25 cellular contexts compared by ENCODE assay signal in genomic region chr11:16749092-16749491, GRCh38. TPM values are rescaled to one million over a fixed set of nuclear protein-coding genes. Genes with fewer than 3 reads are reported as not detected.
DNase-seq lines count a peak whose midpoint lies in the region; ATAC-seq, FAIRE-seq and TF ChIP-seq lines count a peak whose summit lies in the region.
"Had no signal": no experiment of that assay in that cellular context is flagged by ENCODE, and none has a peak within 500 bp of the region (broad histone marks: within the 10 kb centered on the region; RNA-seq: fewer than 3 reads in every experiment).

No MANE protein-coding gene starts in this region.

- H2AK5ac ChIP-seq in IMR-90 (ENCODE audit: low read depth, low read length): no peak overlapping the region

- no peak for TF ChIP-seq RAD21 in IMR-90 (IDR thresholded peaks at IDR 0.05; ENCODE audit: low read length)
- TF ChIP-seq RAD21 in K562 (CRISPR knock-in tag; conservative IDR thresholded peaks at IDR 0.05 in 1 of 2, IDR thresholded peaks at IDR 0.05 in 1 of 2): no peak

- peaks cover 70% of the 10 kb centered on the region for H3K36me3 Mint-ChIP-seq in activated CD8-positive, alpha-beta T cell treated with anti-CD3 and anti-CD28 coated beads for 36 hours (ENCODE audit: low read depth)
- H3K36me3 Mint-ChIP-seq in activated CD8-positive, alpha-beta T cell treated with anti-CD3 and anti-CD28 coated beads, Interleukin-2, amount 10 ng/mL, durations not matched to agents 7 days and 5 days (ENCODE audit: low read depth): peaks cover 76% of the 10 kb centered on the region
- peaks cover 62% of the 10 kb centered on the region for H3K36me3 Mint-ChIP-seq in CD4-positive, CD25-positive, alpha-beta regulatory T cell
- peaks cover 40% of the 10 kb centered on the region for H3K36me3 Mint-ChIP-seq in stimulated activated memory B cell treated with anti-CD40 and anti-IgM and Interleukin-4, amounts not matched to agents 10 μg/mL and 1 μg/mL and 100 μg/mL, for 72 hours

- H3K9me3 Mint-ChIP-seq in activated CD8-positive, alpha-beta T cell treated with anti-CD3 and anti-CD28 coated beads for 36 hours: no peaks in the 10 kb centered on the region
- H3K9me3 Mint-ChIP-seq in activated CD8-positive, alpha-beta T cell treated with anti-CD3 and anti-CD28 coated beads, Interleukin-2, amount 10 ng/mL, durations not matched to agents 7 days and 5 days (ENCODE audit: insufficient read depth): no peaks in the 10 kb centered on the region
- peaks cover 0 to 1% (median 0%) of the 10 kb centered on the region in 7 donors for H3K9me3 Mint-ChIP-seq in CD4-positive, CD25-positive, alpha-beta regulatory T cell
- no peaks in the 10 kb centered on the region for H3K9me3 Mint-ChIP-seq in stimulated activated memory B cell treated with anti-CD40 and anti-IgM and Interleukin-4, amounts not matched to agents 10 μg/mL and 1 μg/mL and 100 μg/mL, for 72 hours
- H3K9me3 Mint-ChIP-seq: CD8-positive, alpha-beta memory T cell; IgD-negative memory B cell had no signal

- no peak overlapping the region for H2BK15ac ChIP-seq in IMR-90 (ENCODE audit: low read depth, low read length)

- H3K56ac ChIP-seq in IMR-90 (ENCODE audit: extremely low read depth, insufficient read depth, low read length): no peak overlapping the region

- H2AK9ac ChIP-seq in IMR-90 (replicated peaks; ENCODE audit: low read depth, low read length, poor library complexity): no peak overlapping the region

- no peak overlapping the region for H2BK20ac ChIP-seq in IMR-90 (ENCODE audit: low read depth, low read length)

- no peak overlapping the region for H3K4ac ChIP-seq in IMR-90 (ENCODE audit: low read depth, low read length)

- no peaks in the 10 kb centered on the region for H3K27me3 Mint-ChIP-seq in activated CD8-positive, alpha-beta T cell treated with anti-CD3 and anti-CD28 coated beads for 36 hours
- no peaks in the 10 kb centered on the region for H3K27me3 Mint-ChIP-seq in activated CD8-positive, alpha-beta T cell treated with anti-CD3 and anti-CD28 coated beads, Interleukin-2, amount 10 ng/mL, durations not matched to agents 7 days and 5 days (ENCODE audit: low read depth)
- H3K27me3 Mint-ChIP-seq in CD4-positive, CD25-positive, alpha-beta regulatory T cell: no peaks in the 10 kb centered on the region
- no peaks in the 10 kb centered on the region for H3K27me3 Mint-ChIP-seq in stimulated activated memory B cell treated with anti-CD40 and anti-IgM and Interleukin-4, amounts not matched to agents 10 μg/mL and 1 μg/mL and 100 μg/mL, for 72 hours
- H3K27me3 Mint-ChIP-seq: CD8-positive, alpha-beta memory T cell; IgD-negative memory B cell had no signal

- H3K18ac ChIP-seq in IMR-90 (ENCODE audit: low read depth, low read length): no peak overlapping the region

- dilution Hi-C loops in IMR-90 (cut with HindIII; ENCODE audit: low sequenced_read_pairs, unreplicated experiment): no loop called here

- no peak overlapping the region for H3K23ac ChIP-seq in IMR-90 (ENCODE audit: low read depth, low read length)

- no peak overlapping the region for H3K4me3 Mint-ChIP-seq in activated CD8-positive, alpha-beta T cell treated with anti-CD3 and anti-CD28 coated beads for 36 hours
- H3K4me3 Mint-ChIP-seq in activated CD8-positive, alpha-beta T cell treated with anti-CD3 and anti-CD28 coated beads, Interleukin-2, amount 10 ng/mL, durations not matched to agents 7 days and 5 days: no peak overlapping the region
- no peak overlapping the region for H3K4me3 Mint-ChIP-seq in CD4-positive, CD25-positive, alpha-beta regulatory T cell
- no peak overlapping the region for H3K4me3 Mint-ChIP-seq in stimulated activated memory B cell treated with anti-CD40 and anti-IgM and Interleukin-4, amounts not matched to agents 10 μg/mL and 1 μg/mL and 100 μg/mL, for 72 hours
- H3K4me3 Mint-ChIP-seq: CD8-positive, alpha-beta memory T cell; IgD-negative memory B cell had no signal

- H3K4me1 ChIP-seq in CD4-positive, CD25-positive, alpha-beta regulatory T cell (ENCODE audit: control insufficient read depth, insufficient read depth, low read length, poor library complexity, severe bottlenecking): peaks cover 14% of the 10 kb centered on the region
- H3K4me1 ChIP-seq in IMR-90 (ENCODE audit: control insufficient read depth, insufficient read depth, low read length) (no peaks in the 10 kb centered on the region), K562 (replicated peaks in 1 of 2; ENCODE audit: control insufficient read depth in 2 of 2, insufficient read depth in 2 of 2, low read length in 2 of 2) (no peaks in the 10 kb centered on the region; a peak in 1 of 5 replicates), heart right ventricle (peaks cover 0 to 39% (median 28%) of the 10 kb centered on the region in 9 donors)
- H3K4me1 ChIP-seq: SJSA1 had no signal

- H2BK5ac ChIP-seq in IMR-90 (ENCODE audit: low read depth, low read length, poor library complexity, severe bottlenecking): no peak overlapping the region

- H2AFZ ChIP-seq in IMR-90 (replicated peaks; ENCODE audit: low read length, poor library complexity) (no peak overlapping the region), K562 (ENCODE audit: low read depth, low read length) (no peak overlapping the region)
- H2AFZ ChIP-seq: PC-9 had no signal

- H2BK120ac ChIP-seq in IMR-90 (ENCODE audit: low read depth, low read length): no peak overlapping the region

- in situ Hi-C loops in IMR-90 (cut with MboI; ENCODE audit: low sequenced_read_pairs) (no loop called here), K562 (cut with MboI) (no loop called here)

- peak overlapping the region; percentile 71 for H3K27ac Mint-ChIP-seq in activated CD8-positive, alpha-beta T cell treated with anti-CD3 and anti-CD28 coated beads for 36 hours
- H3K27ac Mint-ChIP-seq in activated CD8-positive, alpha-beta T cell treated with anti-CD3 and anti-CD28 coated beads, Interleukin-2, amount 10 ng/mL, durations not matched to agents 7 days and 5 days: no peak overlapping the region
- H3K27ac Mint-ChIP-seq in CD4-positive, CD25-positive, alpha-beta regulatory T cell: peak overlapping the region in 1 of 3 donors; percentile 49
- no peak overlapping the region for H3K27ac Mint-ChIP-seq in stimulated activated memory B cell treated with anti-CD40 and anti-IgM and Interleukin-4, amounts not matched to agents 10 μg/mL and 1 μg/mL and 100 μg/mL, for 72 hours
- H3K27ac Mint-ChIP-seq: IgD-negative memory B cell had no signal

- H3K36me3 ChIP-seq in CD4-positive, CD25-positive, alpha-beta regulatory T cell (ENCODE audit: control insufficient read depth, insufficient read depth, low read length): peaks cover 98% of the 10 kb centered on the region
- H3K36me3 ChIP-seq in IMR-90 (ENCODE audit: control insufficient read depth, insufficient read depth, low read length) (peaks cover 54% of the 10 kb centered on the region), K562 (ENCODE audit: control insufficient read depth, insufficient read depth, low read length) (peaks cover 99% of the 10 kb centered on the region), heart right ventricle (peaks cover 0 to 100% (median 55%) of the 10 kb centered on the region in 9 donors)

- TF ChIP-seq CTCF in activated CD8-positive, alpha-beta T cell treated with anti-CD3 and anti-CD28 coated beads for 36 hours (IDR thresholded peaks at IDR 0.05): no peak
- TF ChIP-seq CTCF in IMR-90 (conservative IDR thresholded peaks at IDR 0.05; ENCODE audit: low read depth, low read length) (no peak), K562 (IDR thresholded peaks at IDR 0.05 in 2 of 3, conservative IDR thresholded peaks at IDR 0.05 in 1 of 3; ENCODE audit: insufficient read depth in 2 of 3, low read depth in 1 of 3, low read length in 3 of 3) (no peak), heart right ventricle (IDR thresholded peaks at IDR 0.05) (no peak)

- no peak for DNase-seq in activated CD8-positive, alpha-beta T cell treated with anti-CD3 and anti-CD28 coated beads for 36 hours
- DNase-seq in activated CD8-positive, alpha-beta T cell treated with anti-CD3 and anti-CD28 coated beads, Interleukin-2, amount 10 ng/mL, durations not matched to agents 7 days and 5 days: no peak
- no peak for DNase-seq in CD4-positive, CD25-positive, alpha-beta regulatory T cell
- DNase-seq in IMR-90 (no peak), K562 (ENCODE audit: extremely low read depth in 1 of 4, low spot score in 3 of 4) (no peak), heart right ventricle (no peak)
- DNase-seq: AML-193; CD8-positive, alpha-beta memory T cell; DMS79 treated with DMSO at 0.1 percent for 48 hours; NCI-H1092; NCI-H1417 treated with DMSO at 0.1 percent for 48 hours; NCI-H1694 treated with DMSO at 0.1 percent for 48 hours; NCI-H2081; NCI-H2227 treated with DMSO at 0.1 percent for 48 hours; NCI-H526 treated with DMSO at 0.1 percent for 48 hours; PC-9 had no signal

- H4K20me1 ChIP-seq in IMR-90 (ENCODE audit: insufficient read depth, low read length): peaks cover 4% of the 10 kb centered on the region; the same call in 1 of the 2 replicates
- peaks cover 3% of the 10 kb centered on the region; the same call in 1 of the 2 replicates for H4K20me1 ChIP-seq in K562 (replicated peaks; ENCODE audit: control insufficient read depth, insufficient read depth, low read length)

- H3K9ac ChIP-seq in IMR-90 (ENCODE audit: low read depth, low read length): no peak overlapping the region
- H3K9ac ChIP-seq in K562 (ENCODE audit: insufficient read depth in 1 of 2, low read depth in 2 of 2, low read length in 2 of 2): no peak overlapping the region
- H3K9ac ChIP-seq: BLaER1 treated with 17β-estradiol and CSF1 and Interleukin-3, amounts not matched to agents 10 nM and 100 nM had no signal

- peaks cover 27 to 39% of the 10 kb centered on the region in 2 experiments for H3K79me1 ChIP-seq in IMR-90 (ENCODE audit: low read depth in 1 of 2, low read length in 2 of 2)

- no peak overlapping the region for H4K8ac ChIP-seq in IMR-90 (ENCODE audit: low read depth in 2 of 2, low read length in 2 of 2)

- CTCF ChIA-PET in activated CD8-positive, alpha-beta T cell treated with anti-CD3 and anti-CD28 coated beads for 36 hours (lab: Charles Lee): interaction anchor here (0.6 to 1.3 kb wide), 3 partner anchors 12 to 605 kb away, joined by 3 read pairs; no protein-coding TSS in a partner anchor
- CTCF ChIA-PET in activated CD8-positive, alpha-beta T cell treated with anti-CD3 and anti-CD28 coated beads, Interleukin-2, amount 10 ng/mL, durations not matched to agents 7 days and 5 days (lab: Charles Lee): interaction anchor here (1.8 to 2.2 kb wide), 2 partner anchors 11 to 37 kb away, joined by 6 to 21 read pairs; partner anchors contain the start of gene C11orf58
- CTCF ChIA-PET in IMR-90 (lab: Yijun Ruan, JAX) (no interaction called here), K562 (lab: Yijun Ruan, JAX; ENCODE audit: low intra/inter-chr PET ratio) (no interaction called here)

- intact Hi-C loops in activated CD8-positive, alpha-beta T cell treated with anti-CD3 and anti-CD28 coated beads for 36 hours (cut with micrococcal nuclease): no loop called here
- intact Hi-C loops in IMR-90 (cut with micrococcal nuclease) (no loop called here), K562 (cut with micrococcal nuclease) (no loop called here), heart right ventricle (cut with DNase I) (no loop called here)

- no peak overlapping the region for H3K4me3 ChIP-seq in CD4-positive, CD25-positive, alpha-beta regulatory T cell (ENCODE audit: low read depth, low read length)
- no peak overlapping the region for H3K4me3 ChIP-seq in IMR-90 (ENCODE audit: insufficient read depth, low read depth, low read length)
- H3K4me3 ChIP-seq in K562: no peak overlapping the region
- H3K4me3 ChIP-seq in heart right ventricle: no peak overlapping the region
- H3K4me3 ChIP-seq: BLaER1 treated with 17β-estradiol and CSF1 and Interleukin-3, amounts not matched to agents 10 nM and 100 nM; PC-9; SJSA1 had no signal

- H3K9me1 ChIP-seq in IMR-90 (ENCODE audit: insufficient read depth, low read length) (no peaks in the 10 kb centered on the region), K562 (ENCODE audit: control insufficient read depth, insufficient read depth, low read length) (no peaks in the 10 kb centered on the region)

- no peaks in the 10 kb centered on the region for H3K27me3 ChIP-seq in CD4-positive, CD25-positive, alpha-beta regulatory T cell (ENCODE audit: control insufficient read depth, insufficient read depth, low read length)
- H3K27me3 ChIP-seq in IMR-90 (ENCODE audit: control insufficient read depth, insufficient read depth, low read length) (no peaks in the 10 kb centered on the region), K562 (ENCODE audit: control insufficient read depth in 2 of 2, insufficient read depth in 2 of 2, low read length in 2 of 2) (no peaks in the 10 kb centered on the region), heart right ventricle (no peaks in the 10 kb centered on the region)
- H3K27me3 ChIP-seq: BLaER1 treated with 17β-estradiol and CSF1 and Interleukin-3, amounts not matched to agents 10 nM and 100 nM; SJSA1 had no signal

- H3K4me1 Mint-ChIP-seq in activated CD8-positive, alpha-beta T cell treated with anti-CD3 and anti-CD28 coated beads for 36 hours (ENCODE audit: low read depth): peaks cover 50% of the 10 kb centered on the region
- peaks cover 9% of the 10 kb centered on the region for H3K4me1 Mint-ChIP-seq in activated CD8-positive, alpha-beta T cell treated with anti-CD3 and anti-CD28 coated beads, Interleukin-2, amount 10 ng/mL, durations not matched to agents 7 days and 5 days (ENCODE audit: low read depth)
- peaks cover 29 to 56% (median 42%) of the 10 kb centered on the region in 4 donors for H3K4me1 Mint-ChIP-seq in CD4-positive, CD25-positive, alpha-beta regulatory T cell
- peaks cover 20% of the 10 kb centered on the region for H3K4me1 Mint-ChIP-seq in stimulated activated memory B cell treated with anti-CD40 and anti-IgM and Interleukin-4, amounts not matched to agents 10 μg/mL and 1 μg/mL and 100 μg/mL, for 72 hours

- no peak overlapping the region for H4K5ac ChIP-seq in IMR-90 (ENCODE audit: low read depth, low read length)

- H3K79me2 ChIP-seq in K562 (ENCODE audit: control insufficient read depth, insufficient read depth, low read length): peaks cover 31% of the 10 kb centered on the region

- no peak overlapping the region for H4K91ac ChIP-seq in IMR-90 (ENCODE audit: insufficient read depth, low read depth, low read length)

- TF ChIP-seq EP300 in K562 (IDR thresholded peaks at IDR 0.05; ENCODE audit: low read length): no peak

- POLR2A ChIA-PET in activated CD8-positive, alpha-beta T cell treated with anti-CD3 and anti-CD28 coated beads for 36 hours (lab: Charles Lee): interaction anchor here (2.3 to 3.3 kb wide), 2 partner anchors 8 to 11 kb away, joined by 15 to 22 read pairs; partner anchors contain the start of gene C11orf58
- POLR2A ChIA-PET in activated CD8-positive, alpha-beta T cell treated with anti-CD3 and anti-CD28 coated beads, Interleukin-2, amount 10 ng/mL, durations not matched to agents 7 days and 5 days (lab: Charles Lee): interaction anchor here (0.6 to 5.4 kb wide), 3 partner anchors 11 to 1775 kb away, joined by 3 to 39 read pairs (median 3); partner anchors contain the start of gene C11orf58
- POLR2A ChIA-PET in IMR-90 (lab: Charles Lee; ENCODE audit: unreplicated experiment) (no interaction called here), K562 (lab: Yijun Ruan, JAX) (interaction anchor here (1.3 to 3.7 kb wide), 2 partner anchors 9 to 14 kb away, joined by 4 to 27 read pairs; partner anchors contain the start of gene C11orf58)

- ATAC-seq in activated CD8-positive, alpha-beta T cell treated with anti-CD3 and anti-CD28 coated beads for 36 hours: no peak
- no peak for ATAC-seq in activated CD8-positive, alpha-beta T cell treated with anti-CD3 and anti-CD28 coated beads, Interleukin-2, amount 10 ng/mL, durations not matched to agents 7 days and 5 days
- ATAC-seq in CD4-positive, CD25-positive, alpha-beta regulatory T cell (ENCODE audit: low read depth in 2 of 2): no peak
- no peak for ATAC-seq in IMR-90 (ENCODE audit: low read depth)
- ATAC-seq in K562: no peak
- ATAC-seq in stimulated activated memory B cell treated with anti-CD40 and anti-IgM and Interleukin-4, amounts not matched to agents 10 μg/mL and 1 μg/mL and 100 μg/mL, for 72 hours: no peak
- no peak for ATAC-seq in heart right ventricle
- ATAC-seq: HCT116, Right ventricle myocardium inferior had no signal

- 100% methylated on average over 1 of the region's 1 CpG; no CpG with 5 or more reads in 1 of the 2 experiments for WGBS in IMR-90 (ENCODE audit: extremely low coverage in 2 of 2, insufficient read length in 1 of 2), 2 experiments
- WGBS in K562 (ENCODE audit: insufficient coverage, low coverage, missing lambda C conversion rate): 94% methylated on average over 1 of the region's 1 CpG
- 98% methylated on average over 1 of the region's 1 CpG for WGBS in heart right ventricle, 2 donors

- no peak for FAIRE-seq in K562 (lab: Jason Lieb, UNC)
- FAIRE-seq: A204.1, GM12892, GM19239 had no signal

- H3K27ac ChIP-seq in CD4-positive, CD25-positive, alpha-beta regulatory T cell (ENCODE audit: insufficient read depth, low read length, poor library complexity, severe bottlenecking): peak overlapping the region; percentile 15
- H3K27ac ChIP-seq in IMR-90 (ENCODE audit: insufficient read depth, low read length) (no peak overlapping the region), K562 (ENCODE audit: extremely low read depth, low read depth, low read length) (no peak overlapping the region), heart right ventricle (no peak overlapping the region)
- H3K27ac ChIP-seq: BLaER1 treated with 17β-estradiol and CSF1 and Interleukin-3, amounts not matched to agents 10 nM and 100 nM; PC-9; SJSA1 had no signal

- H3K4me2 ChIP-seq in IMR-90 (ENCODE audit: low read depth, low read length) (no peak overlapping the region), K562 (ENCODE audit: insufficient read depth, low read length) (no peak overlapping the region)
- H3K4me2 ChIP-seq: BLaER1 treated with 17β-estradiol and CSF1 and Interleukin-3, amounts not matched to agents 10 nM and 100 nM; PC-9 had no signal

- H3K14ac ChIP-seq in IMR-90 (replicated peaks; ENCODE audit: low read depth, low read length): no peak overlapping the region

- BruUV-seq in IMR-90 (replicated peaks; lab: Mats Ljungman, UMichigan) (no TSS peak), K562 (replicated peaks; lab: Mats Ljungman, UMichigan) (no TSS peak)

- TF ChIP-seq POLR2A in IMR-90 (IDR thresholded peaks at IDR 0.05; ENCODE audit: low read depth, low read length): no peak
- no peak for TF ChIP-seq POLR2A in K562 (conservative IDR thresholded peaks at IDR 0.05)

- no peaks in the 10 kb centered on the region for H3K9me3 ChIP-seq in CD4-positive, CD25-positive, alpha-beta regulatory T cell (ENCODE audit: control insufficient read depth in 2 of 2, low read length in 2 of 2)
- H3K9me3 ChIP-seq in IMR-90 (ENCODE audit: control insufficient read depth, insufficient read depth, low read length): no peaks in the 10 kb centered on the region
- H3K9me3 ChIP-seq in K562 (replicated peaks; ENCODE audit: control insufficient read depth, insufficient read depth, low read depth, low read length): no peaks in the 10 kb centered on the region
- H3K9me3 ChIP-seq in heart right ventricle: no peaks in the 10 kb centered on the region
- H3K9me3 ChIP-seq: BLaER1 treated with 17β-estradiol and CSF1 and Interleukin-3, amounts not matched to agents 10 nM and 100 nM; SJSA1 had no signal

RNA-seq across cellular contexts. Expression of gene C11orf58, which starts 10.6 kb away (rescaled TPM):
- total RNA-seq in activated CD8-positive, alpha-beta T cell treated with anti-CD3 and anti-CD28 coated beads for 36 hours: 100 to 1,000 TPM; 114 to 133 TPM
- total RNA-seq in activated CD8-positive, alpha-beta T cell treated with anti-CD3 and anti-CD28 coated beads, Interleukin-2, amount 10 ng/mL, durations not matched to agents 7 days and 5 days: 100 to 1,000 TPM; 104 to 111 TPM
- total RNA-seq in CD4-positive, CD25-positive, alpha-beta regulatory T cell: 168 TPM
- 100 to 1,000 TPM; 154 to 167 (median 164) TPM for polyA plus RNA-seq in CD4-positive, CD25-positive, alpha-beta regulatory T cell
- total RNA-seq in IMR-90 (2012; rRNA removed) (53.8 and 238 TPM in 2 replicates), K562 (2014; rRNA removed) (188 and 247 TPM in 2 replicates), K562 (2014; rRNA removed; fragmentation: Illumina TruSeq; extraction: Trizol) (196 and 207 TPM in 2 replicates), K562 (2015; rRNA removed; fragmentation: Illumina TruSeq; extraction: Trizol) (231 and 248 TPM in 2 replicates), K562 (2021) (96.4 and 104 TPM in 2 replicates), heart right ventricle (100 to 1,000 TPM in 8 of 10 donors, 10 to 100 TPM in 2; 94.9 to 141 (median 110) TPM)
- polyA plus RNA-seq in IMR-90 (2012; rRNA removed) (67.8 and 77.2 TPM in 2 replicates), K562 (2011; rRNA removed) (97.4 and 130 TPM in 2 replicates), K562 (2014; fragmentation: Illumina TruSeq; extraction: Trizol) (232 and 243 TPM in 2 replicates), K562 (2014; fragmentation: Nextera tagmentation; extraction: Ambion mirVana) (100 to 1,000 TPM; 395 to 421 TPM), K562 (2014; rRNA removed) (226 and 273 TPM in 2 replicates), heart right ventricle (10 to 100 TPM; 70.2 to 83.2 TPM)
- polyA plus RNA-seq in IMR-90 (2012; cell fraction: cytosol; rRNA removed): 27.7 and 30.2 TPM in 2 replicates
- polyA plus RNA-seq in IMR-90 (2012; cell fraction: nucleus; rRNA removed; ENCODE audit: low replicate concordance): 10.2 and 52.0 TPM in 2 replicates
- 28.1 and 89.9 TPM in 2 replicates for total RNA-seq in K562 (2011; cell fraction: chromatin; rRNA removed; ENCODE audit: low replicate concordance)
- 17.8 and 20.7 TPM in 2 replicates for total RNA-seq in K562 (2011; cell fraction: nucleolus; rRNA removed)
- total RNA-seq in K562 (2011; cell fraction: nucleoplasm; rRNA removed): 48.6 and 82.8 TPM in 2 replicates
- polyA plus RNA-seq in K562 (2011; cell fraction: cytosol; rRNA removed): 33.8 and 65.3 TPM in 2 replicates
- polyA plus RNA-seq in K562 (2011; cell fraction: nucleus; rRNA removed): 35.2 and 44.8 TPM in 2 replicates
- polyA plus RNA-seq in K562 (2012): 116 and 260 TPM in 2 replicates
- 132 and 155 TPM in 2 replicates for polyA minus RNA-seq in K562 (2011; rRNA and poly(A)+ RNA removed)
- 90.8 and 103 TPM in 2 replicates for polyA minus RNA-seq in K562 (2011; cell fraction: cytosol; rRNA and poly(A)+ RNA removed)
- polyA minus RNA-seq in K562 (2011; cell fraction: nucleus; rRNA and poly(A)+ RNA removed): 25.6 and 53.9 TPM in 2 replicates

Comparison
In these comparisons a context has a peak if more than half of its experiments do, and no peak if none do; other contexts are left out.
1. CTCF ChIA-PET loops: an anchor here in activated CD8-positive, alpha-beta T cell treated with anti-CD3 and anti-CD28 coated beads for 36 hours (0.6 to 1.3 kb wide) and activated CD8-positive, alpha-beta T cell treated with anti-CD3 and anti-CD28 coated beads, Interleukin-2, amount 10 ng/mL, durations not matched to agents 7 days and 5 days (1.8 to 2.2 kb wide); none called in IMR-90 and K562.